10 cellular contexts compared by ENCODE assay signal in the genomic region with DNA sequence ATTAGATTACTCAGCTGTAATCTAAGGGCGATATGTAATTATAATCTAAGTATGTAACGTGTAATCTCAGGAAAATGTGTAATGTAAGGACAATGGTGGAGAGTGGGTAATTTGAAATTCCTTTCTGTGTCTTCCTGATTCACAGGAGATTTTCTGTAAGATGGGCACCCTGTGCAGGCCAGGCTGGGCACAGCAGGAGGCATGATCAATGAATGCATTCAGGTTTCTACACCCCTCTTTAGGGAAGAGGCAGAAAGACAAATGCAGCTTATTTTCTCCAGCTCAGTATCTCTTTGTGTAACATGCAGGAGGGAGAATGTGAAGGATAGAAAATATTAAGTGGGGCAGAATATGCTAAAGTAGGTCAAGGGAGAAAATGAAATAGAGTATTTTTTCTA.
"Had no signal": no experiment of that assay in that cellular context is flagged by ENCODE, and none has a peak within 500 bp of the region (broad histone marks: within the 10 kb centered on the region; RNA-seq: fewer than 3 reads in every experiment).

No MANE protein-coding gene starts in this region.

- H3K9me3 Mint-ChIP-seq: central memory CD8-positive, alpha-beta T cell; effector memory CD8-positive, alpha-beta T cell; T-helper 1 cell treated with Interleukin-12 subunit alpha and Interleukin-12 subunit beta and Interleukin-4 antibody, amounts not matched to agents 30 μg/mL and 1 μg/mL, for 36 hours had no signal

- H3K27me3 Mint-ChIP-seq: central memory CD8-positive, alpha-beta T cell; effector memory CD8-positive, alpha-beta T cell had no signal

- H3K4me3 ChIP-seq: adrenal gland, lower lobe of right lung, psoas muscle, upper lobe of left lung had no signal

- H3K27ac Mint-ChIP-seq: effector memory CD8-positive, alpha-beta T cell; natural killer cell; T-helper 1 cell treated with Interleukin-12 subunit alpha and Interleukin-12 subunit beta and Interleukin-4 antibody, amounts not matched to agents 30 μg/mL and 1 μg/mL, for 36 hours had no signal

- DNase-seq: activated naive CD4-positive, alpha-beta T cell treated with anti-CD3 and anti-CD28 coated beads, Interleukin-2, amount 50 U/mL, for 16 hours; adrenal gland; effector memory CD8-positive, alpha-beta T cell; lower lobe of right lung; natural killer cell; psoas muscle; stimulated activated naive CD4-positive, alpha-beta T cell; upper lobe of left lung had no signal

- H3K36me3 Mint-ChIP-seq: natural killer cell had no signal

- H3K4me3 Mint-ChIP-seq: central memory CD8-positive, alpha-beta T cell; effector memory CD8-positive, alpha-beta T cell; natural killer cell; T-helper 1 cell treated with Interleukin-12 subunit alpha and Interleukin-12 subunit beta and Interleukin-4 antibody, amounts not matched to agents 30 μg/mL and 1 μg/mL, for 36 hours had no signal

- H3K27ac ChIP-seq: adrenal gland, lower lobe of right lung, psoas muscle, upper lobe of left lung had no signal

- H3K27me3 ChIP-seq: adrenal gland, upper lobe of left lung had no signal

- H3K36me3 ChIP-seq: adrenal gland, lower lobe of right lung, upper lobe of left lung had no signal

- H3K9me3 ChIP-seq: adrenal gland, lower lobe of right lung, psoas muscle, upper lobe of left lung had no signal

- H3K4me1 Mint-ChIP-seq: central memory CD8-positive, alpha-beta T cell; natural killer cell had no signal

- H3K4me1 ChIP-seq: lower lobe of right lung, psoas muscle, upper lobe of left lung had no signal
